26 cellular contexts compared by ENCODE assay signal in genomic region chr16:69120096-69120664, GRCh38. TPM values are rescaled to one million over a fixed set of nuclear protein-coding genes. Genes with fewer than 3 reads are reported as not detected.
"Had no signal": no experiment of that assay in that cellular context is flagged by ENCODE, and none has a peak within 500 bp of the region (broad histone marks: within the 10 kb centered on the region; RNA-seq: fewer than 3 reads in every experiment).

No MANE protein-coding gene starts in this region.

- H3K27ac Mint-ChIP-seq: activated CD4-positive, alpha-beta memory T cell treated with anti-CD3 and anti-CD28 coated beads, Interleukin-2, amount 10 ng/mL, durations not matched to agents 7 days and 5 days; activated CD4-positive, alpha-beta T cell treated with anti-CD3 and anti-CD28 coated beads for 36 hours; activated naive CD4-positive, alpha-beta T cell treated with anti-CD3 and anti-CD28 coated beads, Interleukin-2, amount 50 U/mL, for 24 hours; T-cell had no signal

- DNase-seq: activated CD4-positive, alpha-beta memory T cell treated with anti-CD3 and anti-CD28 coated beads, Interleukin-2, amount 10 ng/mL, durations not matched to agents 7 days and 5 days; activated CD4-positive, alpha-beta T cell treated with anti-CD3 and anti-CD28 coated beads for 36 hours; activated CD4-positive, alpha-beta T cell treated with anti-CD3 and anti-CD28 coated beads, Interleukin-2, amount 50 U/mL, for 1 hour; activated CD4-positive, CD25-positive, alpha-beta regulatory T cell; activated T-cell treated with anti-CD3 and anti-CD28 coated beads for 4 hours; amygdala; brain microvascular endothelial cell; caudate nucleus; IMR-90; KG1; NCI-H1092; NCI-H1417; NCI-H2029; NCI-H2107; NCI-H2171 treated with DMSO at 0.1 percent for 48 hours; NCI-H226; NCI-H526; NCI-H774; NK-92 treated with Interleukin-12 subunit alpha and Interleukin-12 subunit beta, amount 100 ng/mL, for 24 hours; OCI-M1; SHP77; T-cell; T-helper 2 cell; T1000 had no signal

- H3K27me3 Mint-ChIP-seq: activated CD4-positive, alpha-beta memory T cell treated with anti-CD3 and anti-CD28 coated beads, Interleukin-2, amount 10 ng/mL, durations not matched to agents 7 days and 5 days; activated CD4-positive, alpha-beta T cell treated with anti-CD3 and anti-CD28 coated beads for 36 hours; activated naive CD4-positive, alpha-beta T cell treated with anti-CD3 and anti-CD28 coated beads, Interleukin-2, amount 50 U/mL, for 24 hours; T-cell had no signal

- H3K4me3 Mint-ChIP-seq: activated CD4-positive, alpha-beta memory T cell treated with anti-CD3 and anti-CD28 coated beads, Interleukin-2, amount 10 ng/mL, durations not matched to agents 7 days and 5 days; activated CD4-positive, alpha-beta T cell treated with anti-CD3 and anti-CD28 coated beads for 36 hours; activated naive CD4-positive, alpha-beta T cell treated with anti-CD3 and anti-CD28 coated beads, Interleukin-2, amount 50 U/mL, for 24 hours; T-cell had no signal

- H3K9me3 Mint-ChIP-seq: activated CD4-positive, alpha-beta memory T cell treated with anti-CD3 and anti-CD28 coated beads, Interleukin-2, amount 10 ng/mL, durations not matched to agents 7 days and 5 days; activated naive CD4-positive, alpha-beta T cell treated with anti-CD3 and anti-CD28 coated beads, Interleukin-2, amount 50 U/mL, for 24 hours; T-cell had no signal

- ATAC-seq: activated CD4-positive, alpha-beta T cell treated with anti-CD3 and anti-CD28 coated beads for 36 hours; T-cell had no signal

- H3K27ac ChIP-seq: brain microvascular endothelial cell had no signal

- H3K27me3 ChIP-seq: brain microvascular endothelial cell had no signal

RNA-seq across cellular contexts. Expression of gene HAS3, which starts 14.7 kb away (rescaled TPM):
- total RNA-seq: NCI-H460 had no signal
